11 cellular contexts compared by ENCODE assay signal in genomic region chr10:34916368-34916767, GRCh38.
DNase-seq lines count a peak whose midpoint lies in the region; ATAC-seq, FAIRE-seq and TF ChIP-seq lines count a peak whose summit lies in the region.
"Had no signal": no experiment of that assay in that cellular context is flagged by ENCODE, and none has a peak within 500 bp of the region (broad histone marks: within the 10 kb centered on the region; RNA-seq: fewer than 3 reads in every experiment).

No MANE protein-coding gene starts in this region.

- SMC1A ChIA-PET in GM12878 (lab: Charles Lee; ENCODE audit: uncharacterized antibody, unreplicated experiment) = interaction anchor here (1.1 to 2.9 kb wide), 6 partner anchors 13 to 192 kb away, joined by 3 to 13 read pairs (median 4); no protein-coding TSS in a partner anchor

- WGBS in GM12878 (ENCODE audit: insufficient coverage, insufficient replicate concordance, low lambda C conversion rate, missing lambda C conversion rate) = 0% methylated on average over 3 of the region's 3 CpGs

- H3K36me3 ChIP-seq in GM12878 (ENCODE audit: control insufficient read depth in 2 of 2, insufficient read depth in 2 of 2, low read length in 1 of 2) = no peaks in the 10 kb centered on the region
- H3K36me3 ChIP-seq: ovary had no signal

- DNase-seq in COLO829 (ENCODE audit: low spot score) (peak; percentile 43), HPDE6-E6E7 (ENCODE audit: extremely low spot score) (peak; percentile 5), GM12878 (ENCODE audit: low read depth, low spot score) (no peak), kidney glomerular epithelial cell (lab: John Stamatoyannopoulos, UW) (peak; percentile 47), ureter (ENCODE audit: low spot score) (no peak), CD1c-positive myeloid dendritic cell (ENCODE audit: extremely low spot score) (no peak)
- no peak for DNase-seq in activated CD8-positive, alpha-beta memory T cell treated with anti-CD3 and anti-CD28 coated beads, Interleukin-2, amount 50 U/mL, for 48 hours
- DNase-seq: central memory CD4-positive, alpha-beta T cell; NCI-H526 treated with DMSO at 0.1 percent for 48 hours had no signal

- TF ChIP-seq RAD21 in GM12878 (IDR thresholded peaks at IDR 0.05; ENCODE audit: insufficient read depth, low read depth, low read length) = no peak

- H3K4me3 ChIP-seq in GM12878 = no peak overlapping the region
- H3K4me3 ChIP-seq: ovary had no signal

- H3K4me2 ChIP-seq in GM12878 (ENCODE audit: control insufficient read depth, insufficient read depth) = no peak overlapping the region

- TF ChIP-seq EP300 in GM12878 (IDR thresholded peaks at IDR 0.05; ENCODE audit: borderline replicate concordance in 1 of 2, control insufficient read depth in 1 of 2, low read depth in 2 of 2, low read length in 2 of 2) = no peak

- RAD21 ChIA-PET in GM12878 (lab: Charles Lee; ENCODE audit: unreplicated experiment) = interaction anchor here (1.2 kb wide), 1 partner anchor 193 kb away, joined by 3 read pairs; no protein-coding TSS in a partner anchor

- no peaks in the 10 kb centered on the region for H4K20me1 ChIP-seq in GM12878 (ENCODE audit: control insufficient read depth, insufficient read depth)

- intact Hi-C loops in GM12878 (cut with micrococcal nuclease; ENCODE audit: unreplicated experiment) = no loop called here

- no peaks in the 10 kb centered on the region for H3K27me3 ChIP-seq in GM12878 (replicated peaks in 1 of 2; ENCODE audit: control insufficient read depth in 2 of 2, insufficient read depth in 2 of 2, low read length in 1 of 2)
- H3K27me3 ChIP-seq: ovary had no signal

- no peak overlapping the region for H3K27ac ChIP-seq in GM12878 (ENCODE audit: control insufficient read depth, insufficient read depth)

- FAIRE-seq in GM12878 (lab: Jason Lieb, UNC) = no peak

- TF ChIP-seq POLR2A in GM12878 (IDR thresholded peaks at IDR 0.05; ENCODE audit: low read depth, low read length) = no peak

- peak; percentile 77 for ATAC-seq in GM12878
- no peak for ATAC-seq in GM21786 (IDR thresholded peaks at IDR 0.05; ENCODE audit: unreplicated experiment)

- no peak overlapping the region for H3K9ac ChIP-seq in GM12878 (ENCODE audit: control insufficient read depth, insufficient read depth, low read length)

- H3K9me3 ChIP-seq in GM12878 (replicated peaks; ENCODE audit: control insufficient read depth, insufficient read depth, low read length) = no peaks in the 10 kb centered on the region
- H3K9me3 ChIP-seq: ovary had no signal

- CTCF ChIA-PET in GM12878 (lab: Yijun Ruan, JAX) = interaction anchor here (0.8 to 1.5 kb wide), 5 partner anchors 12 to 260 kb away, joined by 3 to 5 read pairs (median 3); no protein-coding TSS in a partner anchor

- no peak for TF ChIP-seq CTCF in GM12878 (IDR thresholded peaks at IDR 0.05 in 2 of 3, conservative IDR thresholded peaks at IDR 0.05 in 1 of 3; ENCODE audit: control insufficient read depth in 2 of 3, extremely low read depth in 1 of 3, insufficient read depth in 1 of 3, low read depth in 3 of 3, low read length in 3 of 3)

- H3K4me1 ChIP-seq in GM12878 (ENCODE audit: control insufficient read depth, insufficient read depth, low read length) = no peaks in the 10 kb centered on the region

- POLR2A ChIA-PET in GM12878 (lab: Charles Lee) = interaction anchor here (1.7 kb wide), 1 partner anchor 12 kb away, joined by 4 read pairs; no protein-coding TSS in a partner anchor

- in situ Hi-C loops in GM12878 (cut with MboI) = no loop called here

- BruUV-seq in GM12878 (replicated peaks; lab: Mats Ljungman, UMichigan) = no TSS peak

- H3K79me2 ChIP-seq in GM12878 (ENCODE audit: control insufficient read depth, insufficient read depth, low read length) = no peaks in the 10 kb centered on the region

- H2AFZ ChIP-seq in GM12878 (ENCODE audit: control insufficient read depth, low read depth, low read length) = no peak overlapping the region

TF ChIP-seq in GM12878, 131 proteins besides CTCF, POLR2A, EP300 and RAD21:
- TF ChIP-seq ZNF384 (IDR thresholded peaks at IDR 0.05; ENCODE audit: borderline replicate concordance, low read depth, low read length) (peak; percentile 24; the same call in 1 of the 2 replicates), BCLAF1 (IDR thresholded peaks at IDR 0.05) (no peak), USF1 (IDR thresholded peaks at IDR 0.05; ENCODE audit: borderline replicate concordance, extremely low read length, insufficient read depth, low read depth, low read length) (no peak), ATF7 (IDR thresholded peaks at IDR 0.05; ENCODE audit: low read depth) (peak; percentile 47; the same call in 1 of the 2 replicates), MTA2 (IDR thresholded peaks at IDR 0.05; ENCODE audit: low read depth) (0 out of 2 replicates have a peak, but pooled peaks have one; percentile 22), SMAD1 (IDR thresholded peaks at IDR 0.05; ENCODE audit: low read depth, partially characterized antibody) (no peak), CUX1 (IDR thresholded peaks at IDR 0.05; ENCODE audit: insufficient replicate concordance, low read depth, low read length) (no peak), KLF5 (IDR thresholded peaks at IDR 0.05; ENCODE audit: partially characterized antibody) (no peak), HDAC2 (IDR thresholded peaks at IDR 0.05) (no peak), RCOR1 (conservative IDR thresholded peaks at IDR 0.05; ENCODE audit: low read depth, low read length) (no peak)

Comparison
In these comparisons a context has a peak if more than half of its experiments do, and no peak if none do; other contexts are left out.
1. DNase-seq: peak in COLO829 (single experiment), HPDE6-E6E7 (single experiment) and kidney glomerular epithelial cell (single experiment); none in GM12878 (single experiment), ureter (single experiment), activated CD8-positive, alpha-beta memory T cell treated with anti-CD3 and anti-CD28 coated beads, Interleukin-2, amount 50 U/mL, for 48 hours (single experiment) and CD1c-positive myeloid dendritic cell (single experiment).